In genomic region chr13:44648392-44649117, GRCh38 we compare ENCODE assay signal across 9 cellular contexts.
DNase-seq lines count a peak whose midpoint lies in the region; ATAC-seq, FAIRE-seq and TF ChIP-seq lines count a peak whose summit lies in the region.
"Had no signal": no experiment of that assay in that cellular context is flagged by ENCODE, and none has a peak within 500 bp of the region (broad histone marks: within the 10 kb centered on the region; RNA-seq: fewer than 3 reads in every experiment).

No MANE protein-coding gene starts in this region.

- H3K4me1 ChIP-seq in HUES6 (ENCODE audit: control insufficient read depth, insufficient read depth, low read length) (peaks cover 16% of the 10 kb centered on the region), GM12878 (ENCODE audit: control insufficient read depth, insufficient read depth, low read length) (no peaks in the 10 kb centered on the region), neural progenitor cell (peaks cover 10% of the 10 kb centered on the region)
- H3K4me1 ChIP-seq: BLaER1 had no signal

- RAD21 ChIA-PET in GM12878 (lab: Charles Lee; ENCODE audit: unreplicated experiment): no interaction called here

- no peak for TF ChIP-seq POLR2A in GM12878 (IDR thresholded peaks at IDR 0.05; ENCODE audit: low read depth, low read length)

- no peaks in the 10 kb centered on the region for H3F3A ChIP-seq in neural progenitor cell (ENCODE audit: low read depth)

- peak; percentile 59 for ATAC-seq in GM12878
- no peak for ATAC-seq in stimulated activated memory B cell treated with anti-CD40 and anti-IgM and Interleukin-4, amounts not matched to agents 10 μg/mL and 1 μg/mL and 100 μg/mL, for 72 hours

- H3K79me2 ChIP-seq in GM12878 (ENCODE audit: control insufficient read depth, insufficient read depth, low read length) (no peaks in the 10 kb centered on the region), neural progenitor cell (ENCODE audit: low read depth) (no peaks in the 10 kb centered on the region)

- peak; percentile 37 for DNase-seq in NCI-H82 (lab: John Stamatoyannopoulos, UW)
- DNase-seq in NCI-H82 treated with DMSO at 0.1 percent for 48 hours (lab: John Stamatoyannopoulos, UW; ENCODE audit: unreplicated experiment): no peak
- DNase-seq in GM12878 (ENCODE audit: low read depth, low spot score): no peak
- DNase-seq in neural progenitor cell (ENCODE audit: low spot score): no peak
- DNase-seq in SK-N-DZ (ENCODE audit: low spot score): no peak
- no peak for DNase-seq in NCI-H187 (lab: John Stamatoyannopoulos, UW)

- H3K4me3 Mint-ChIP-seq in neural progenitor cell: no peak overlapping the region
- no peak overlapping the region for H3K4me3 Mint-ChIP-seq in stimulated activated memory B cell treated with anti-CD40 and anti-IgM and Interleukin-4, amounts not matched to agents 10 μg/mL and 1 μg/mL and 100 μg/mL, for 72 hours

- 6% methylated on average over 2 of the region's 2 CpGs for WGBS in GM12878 (ENCODE audit: insufficient coverage, insufficient replicate concordance, low lambda C conversion rate, missing lambda C conversion rate)

- no peak for FAIRE-seq in GM12878 (lab: Jason Lieb, UNC)

- intact Hi-C loops in GM12878 (cut with micrococcal nuclease; ENCODE audit: unreplicated experiment): no loop called here

- no peaks in the 10 kb centered on the region for H4K20me1 ChIP-seq in GM12878 (ENCODE audit: control insufficient read depth, insufficient read depth)
- no peaks in the 10 kb centered on the region for H4K20me1 ChIP-seq in neural progenitor cell (ENCODE audit: low read depth)
- H4K20me1 ChIP-seq: BLaER1 had no signal

- CTCF ChIA-PET in GM12878 (lab: Yijun Ruan, JAX): no interaction called here

- peaks cover 3% of the 10 kb centered on the region for H3K9me3 Mint-ChIP-seq in neural progenitor cell
- H3K9me3 Mint-ChIP-seq in stimulated activated memory B cell treated with anti-CD40 and anti-IgM and Interleukin-4, amounts not matched to agents 10 μg/mL and 1 μg/mL and 100 μg/mL, for 72 hours: no peaks in the 10 kb centered on the region

- POLR2A ChIA-PET in GM12878 (lab: Charles Lee): no interaction called here

- H3K27me3 ChIP-seq in HUES6 (ENCODE audit: control insufficient read depth, insufficient read depth, low read length): no peaks in the 10 kb centered on the region
- no peaks in the 10 kb centered on the region for H3K27me3 ChIP-seq in GM12878 (replicated peaks in 1 of 2; ENCODE audit: control insufficient read depth in 2 of 2, insufficient read depth in 2 of 2, low read length in 1 of 2)
- no peaks in the 10 kb centered on the region for H3K27me3 ChIP-seq in neural progenitor cell
- H3K27me3 ChIP-seq: BLaER1 had no signal

- H3K27ac ChIP-seq in HUES6 (ENCODE audit: low read depth, low read length): no peak overlapping the region
- H3K27ac ChIP-seq in GM12878 (ENCODE audit: control insufficient read depth, insufficient read depth): no peak overlapping the region
- H3K27ac ChIP-seq in neural progenitor cell: no peak overlapping the region
- H3K27ac ChIP-seq: BLaER1 had no signal

- H3K4me2 ChIP-seq in GM12878 (ENCODE audit: control insufficient read depth, insufficient read depth): no peak overlapping the region
- H3K4me2 ChIP-seq in neural progenitor cell: peak overlapping the region; percentile 43
- H3K4me2 ChIP-seq: BLaER1 had no signal

- H3K27me3 Mint-ChIP-seq in neural progenitor cell (ENCODE audit: insufficient read depth, low read depth): peaks cover 9% of the 10 kb centered on the region
- H3K27me3 Mint-ChIP-seq in stimulated activated memory B cell treated with anti-CD40 and anti-IgM and Interleukin-4, amounts not matched to agents 10 μg/mL and 1 μg/mL and 100 μg/mL, for 72 hours: peaks cover 43% of the 10 kb centered on the region

- BruUV-seq in GM12878 (replicated peaks; lab: Mats Ljungman, UMichigan): no TSS peak

- peaks cover 19% of the 10 kb centered on the region for H3K4me1 Mint-ChIP-seq in neural progenitor cell
- H3K4me1 Mint-ChIP-seq in stimulated activated memory B cell treated with anti-CD40 and anti-IgM and Interleukin-4, amounts not matched to agents 10 μg/mL and 1 μg/mL and 100 μg/mL, for 72 hours: no peaks in the 10 kb centered on the region

- no peaks in the 10 kb centered on the region for H3K36me3 Mint-ChIP-seq in neural progenitor cell
- H3K36me3 Mint-ChIP-seq in stimulated activated memory B cell treated with anti-CD40 and anti-IgM and Interleukin-4, amounts not matched to agents 10 μg/mL and 1 μg/mL and 100 μg/mL, for 72 hours: no peaks in the 10 kb centered on the region

- H3K9ac ChIP-seq in HUES6 (ENCODE audit: low read length): no peak overlapping the region
- H3K9ac ChIP-seq in GM12878 (ENCODE audit: control insufficient read depth, insufficient read depth, low read length): no peak overlapping the region
- no peak overlapping the region for H3K9ac ChIP-seq in neural progenitor cell
- H3K9ac ChIP-seq: BLaER1 had no signal

- peak; percentile 34; the same call in 1 of the 2 replicates for TF ChIP-seq RAD21 in GM12878 (IDR thresholded peaks at IDR 0.05; ENCODE audit: insufficient read depth, low read depth, low read length)

- H3K4me3 ChIP-seq in HUES6 (ENCODE audit: low read depth, low read length) (peak overlapping the region; percentile 17; the same call in 1 of the 2 replicates), GM12878 (no peak overlapping the region), neural progenitor cell (no peak overlapping the region)
- H3K4me3 ChIP-seq: BLaER1 had no signal

- H3K36me3 ChIP-seq in HUES6 (ENCODE audit: control insufficient read depth, insufficient read depth, low read length) (no peaks in the 10 kb centered on the region), GM12878 (ENCODE audit: control insufficient read depth in 2 of 2, insufficient read depth in 2 of 2, low read length in 1 of 2) (no peaks in the 10 kb centered on the region), neural progenitor cell (no peaks in the 10 kb centered on the region)
- H3K36me3 ChIP-seq: BLaER1 had no signal

- H2AFZ ChIP-seq in GM12878 (ENCODE audit: control insufficient read depth, low read depth, low read length) (no peak overlapping the region), neural progenitor cell (replicated peaks) (no peak overlapping the region)

- SMC1A ChIA-PET in GM12878 (lab: Charles Lee; ENCODE audit: uncharacterized antibody, unreplicated experiment): no interaction called here

- no peaks in the 10 kb centered on the region for H3K9me3 ChIP-seq in HUES6 (ENCODE audit: control insufficient read depth, insufficient read depth, low read depth, low read length)
- no peaks in the 10 kb centered on the region for H3K9me3 ChIP-seq in GM12878 (replicated peaks; ENCODE audit: control insufficient read depth, insufficient read depth, low read length)
- no peaks in the 10 kb centered on the region for H3K9me3 ChIP-seq in neural progenitor cell (ENCODE audit: low read depth)
- H3K9me3 ChIP-seq: BLaER1 had no signal

- in situ Hi-C loops in GM12878 (cut with MboI): no loop called here

- no peak; a peak in 2 of 6 replicates for TF ChIP-seq CTCF in GM12878 (IDR thresholded peaks at IDR 0.05 in 2 of 3, conservative IDR thresholded peaks at IDR 0.05 in 1 of 3; ENCODE audit: control insufficient read depth in 2 of 3, extremely low read depth in 1 of 3, insufficient read depth in 1 of 3, low read depth in 3 of 3, low read length in 3 of 3)
- peak; percentile 52 for TF ChIP-seq CTCF in neural progenitor cell (IDR thresholded peaks at IDR 0.05)

- TF ChIP-seq EP300 in GM12878 (IDR thresholded peaks at IDR 0.05; ENCODE audit: borderline replicate concordance in 1 of 2, control insufficient read depth in 1 of 2, low read depth in 2 of 2, low read length in 2 of 2): no peak

- no peak overlapping the region for H3K27ac Mint-ChIP-seq in neural progenitor cell
- no peak overlapping the region for H3K27ac Mint-ChIP-seq in stimulated activated memory B cell treated with anti-CD40 and anti-IgM and Interleukin-4, amounts not matched to agents 10 μg/mL and 1 μg/mL and 100 μg/mL, for 72 hours

TF ChIP-seq in GM12878, 131 proteins besides CTCF, POLR2A, EP300 and RAD21 (continues in another document):
- TF ChIP-seq KLF5 (IDR thresholded peaks at IDR 0.05; ENCODE audit: partially characterized antibody): no peak
- TF ChIP-seq, protein P1, sequence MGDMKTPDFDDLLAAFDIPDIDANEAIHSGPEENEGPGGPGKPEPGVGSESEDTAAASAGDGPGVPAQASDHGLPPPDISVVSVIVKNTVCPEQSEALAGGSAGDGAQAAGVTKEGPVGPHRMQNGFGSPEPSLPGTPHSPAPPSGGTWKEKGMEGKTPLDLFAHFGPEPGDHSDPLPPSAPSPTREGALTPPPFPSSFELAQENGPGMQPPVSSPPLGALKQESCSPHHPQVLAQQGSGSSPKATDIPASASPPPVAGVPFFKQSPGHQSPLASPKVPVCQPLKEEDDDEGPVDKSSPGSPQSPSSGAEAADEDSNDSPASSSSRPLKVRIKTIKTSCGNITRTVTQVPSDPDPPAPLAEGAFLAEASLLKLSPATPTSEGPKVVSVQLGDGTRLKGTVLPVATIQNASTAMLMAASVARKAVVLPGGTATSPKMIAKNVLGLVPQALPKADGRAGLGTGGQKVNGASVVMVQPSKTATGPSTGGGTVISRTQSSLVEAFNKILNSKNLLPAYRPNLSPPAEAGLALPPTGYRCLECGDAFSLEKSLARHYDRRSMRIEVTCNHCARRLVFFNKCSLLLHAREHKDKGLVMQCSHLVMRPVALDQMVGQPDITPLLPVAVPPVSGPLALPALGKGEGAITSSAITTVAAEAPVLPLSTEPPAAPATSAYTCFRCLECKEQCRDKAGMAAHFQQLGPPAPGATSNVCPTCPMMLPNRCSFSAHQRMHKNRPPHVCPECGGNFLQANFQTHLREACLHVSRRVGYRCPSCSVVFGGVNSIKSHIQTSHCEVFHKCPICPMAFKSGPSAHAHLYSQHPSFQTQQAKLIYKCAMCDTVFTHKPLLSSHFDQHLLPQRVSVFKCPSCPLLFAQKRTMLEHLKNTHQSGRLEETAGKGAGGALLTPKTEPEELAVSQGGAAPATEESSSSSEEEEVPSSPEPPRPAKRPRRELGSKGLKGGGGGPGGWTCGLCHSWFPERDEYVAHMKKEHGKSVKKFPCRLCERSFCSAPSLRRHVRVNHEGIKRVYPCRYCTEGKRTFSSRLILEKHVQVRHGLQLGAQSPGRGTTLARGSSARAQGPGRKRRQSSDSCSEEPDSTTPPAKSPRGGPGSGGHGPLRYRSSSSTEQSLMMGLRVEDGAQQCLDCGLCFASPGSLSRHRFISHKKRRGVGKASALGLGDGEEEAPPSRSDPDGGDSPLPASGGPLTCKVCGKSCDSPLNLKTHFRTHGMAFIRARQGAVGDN (IDR thresholded peaks at IDR 0.05): no peak
- TF ChIP-seq RAD51 (IDR thresholded peaks at IDR 0.05): no peak
- TF ChIP-seq MAX (IDR thresholded peaks at IDR 0.05; ENCODE audit: low read depth, low read length): no peak
- TF ChIP-seq MXI1 (IDR thresholded peaks at IDR 0.05; ENCODE audit: low read depth, low read length): no peak
